In genomic region chr18:47882641-47883040, GRCh38 we compare ENCODE assay signal across 29 cellular contexts. TPM values are rescaled to one million over a fixed set of nuclear protein-coding genes. Genes with fewer than 3 reads are reported as not detected.
DNase-seq lines count a peak whose midpoint lies in the region; ATAC-seq, FAIRE-seq and TF ChIP-seq lines count a peak whose summit lies in the region.
"Had no signal": no experiment of that assay in that cellular context is flagged by ENCODE, and none has a peak within 500 bp of the region (broad histone marks: within the 10 kb centered on the region; RNA-seq: fewer than 3 reads in every experiment).

No MANE protein-coding gene starts in this region.

- TF ChIP-seq CTCF in A549 (IDR thresholded peaks at IDR 0.05): no peak
- no peak for TF ChIP-seq CTCF in mammary epithelial cell (conservative IDR thresholded peaks at IDR 0.05 in 1 of 2, IDR thresholded peaks at IDR 0.05 in 1 of 2; ENCODE audit: extremely low read depth in 1 of 2, insufficient read depth in 1 of 2, low read depth in 1 of 2, low read length in 2 of 2)
- TF ChIP-seq CTCF in fibroblast of villous mesenchyme (IDR thresholded peaks at IDR 0.05; ENCODE audit: insufficient read depth, low read depth, low read length): no peak
- no peak for TF ChIP-seq CTCF in endothelial cell (IDR thresholded peaks at IDR 0.05; ENCODE audit: unreplicated experiment)
- TF ChIP-seq CTCF in sigmoid colon (IDR thresholded peaks at IDR 0.05): no peak

- intact Hi-C loops in mammary epithelial cell (cut with micrococcal nuclease): loop anchor here (5.0 kb wide), 1 partner anchor 45 kb away; no protein-coding TSS in a partner anchor
- intact Hi-C loops in sigmoid colon (cut with DNase I): no loop called here

- no peak overlapping the region for H3K9ac ChIP-seq in mammary epithelial cell (ENCODE audit: insufficient read depth, low read length)
- H3K9ac ChIP-seq: SK-N-SH had no signal

- no peak for TF ChIP-seq RAD21 in A549 (conservative IDR thresholded peaks at IDR 0.05 in 1 of 2, IDR thresholded peaks at IDR 0.05 in 1 of 2)

- no peak overlapping the region for H3K27ac Mint-ChIP-seq in endothelial cell (ENCODE audit: unreplicated experiment)
- H3K27ac Mint-ChIP-seq: activated CD8-positive, alpha-beta T cell treated with anti-CD3 and anti-CD28 coated beads for 36 hours; activated naive CD8-positive, alpha-beta T cell; activated T-helper 2 cell treated with anti-CD3 and anti-CD28 coated beads, Interferon-gamma antibody, Interleukin-2, Interleukin-4, amounts not matched to agents 10 μg/mL and 5 μg/mL and 100 μg/mL, durations not matched to agents 14 hours and 24 hours and 36 hours; stimulated activated naive CD8-positive, alpha-beta T cell treated with anti-CD3 and anti-CD28 coated beads, Interleukin-15, Interleukin-2, amounts not matched to agents 100 ng/mL and 50 ng/mL, for 24 hours; T-helper 1 cell treated with Interleukin-12 subunit alpha and Interleukin-12 subunit beta and Interleukin-4 antibody, amounts not matched to agents 30 μg/mL and 1 μg/mL, for 36 hours had no signal

- no peak for ATAC-seq in A549
- ATAC-seq: activated CD8-positive, alpha-beta T cell treated with anti-CD3 and anti-CD28 coated beads for 36 hours; heart left ventricle had no signal

- H3K79me2 ChIP-seq in mammary epithelial cell (ENCODE audit: insufficient read depth, low read length): peaks cover 76% of the 10 kb centered on the region

- dilution Hi-C loops in mammary epithelial cell (cut with HindIII; ENCODE audit: low sequenced_read_pairs): no loop called here

- no TSS peak for BruUV-seq in mammary epithelial cell (replicated peaks; lab: Mats Ljungman, UMichigan)

- H4K20me1 ChIP-seq in mammary epithelial cell (ENCODE audit: insufficient read depth, low read length): no peaks in the 10 kb centered on the region

- H3K9me3 ChIP-seq in A549: no peaks in the 10 kb centered on the region
- no peaks in the 10 kb centered on the region for H3K9me3 ChIP-seq in mammary epithelial cell (replicated peaks; ENCODE audit: insufficient read depth, low read length)
- H3K9me3 ChIP-seq in sigmoid colon: no peaks in the 10 kb centered on the region
- H3K9me3 ChIP-seq: ascending aorta, HAP-1, heart left ventricle, SK-N-SH, thyroid gland, vagina had no signal

- POLR2A ChIA-PET in A549 (lab: Yijun Ruan, JAX): no interaction called here

- H2AFZ ChIP-seq in mammary epithelial cell (ENCODE audit: low read depth, low read length): no peak overlapping the region

- H3K27me3 ChIP-seq in mammary epithelial cell (ENCODE audit: insufficient read depth, low read length) (no peaks in the 10 kb centered on the region), sigmoid colon (no peaks in the 10 kb centered on the region)
- H3K27me3 ChIP-seq: ascending aorta, dorsolateral prefrontal cortex, foreskin keratinocyte, heart left ventricle, thyroid gland, vagina had no signal

- H3K27me3 Mint-ChIP-seq in endothelial cell (ENCODE audit: unreplicated experiment): no peaks in the 10 kb centered on the region
- H3K27me3 Mint-ChIP-seq: activated CD8-positive, alpha-beta T cell treated with anti-CD3 and anti-CD28 coated beads for 36 hours; activated naive CD8-positive, alpha-beta T cell; central memory CD8-positive, alpha-beta T cell; stimulated activated naive CD8-positive, alpha-beta T cell treated with anti-CD3 and anti-CD28 coated beads, Interleukin-15, Interleukin-2, amounts not matched to agents 100 ng/mL and 50 ng/mL, for 24 hours had no signal

- DNase-seq in A549 (ENCODE audit: low read depth in 1 of 2, low spot score in 1 of 2) (no peak), HCEC 1CT (peak; percentile 71), mammary epithelial cell (peak; percentile 36), fibroblast of villous mesenchyme (ENCODE audit: low read depth) (peak; percentile 44), NCI-H748 (lab: John Stamatoyannopoulos, UW; ENCODE audit: unreplicated experiment) (no peak), endothelial cell (ENCODE audit: low spot score) (no peak), AG08396 (ENCODE audit: low spot score) (no peak), sigmoid colon (no peak)
- DNase-seq: activated CD8-positive, alpha-beta T cell treated with anti-CD3 and anti-CD28 coated beads for 36 hours; DMS53; dorsolateral prefrontal cortex; foreskin keratinocyte; heart left ventricle; kidney glomerular epithelial cell; MM.1S; NCI-H1436; NCI-H82; posterior cingulate gyrus; SK-N-SH; thyroid gland had no signal

- H3K4me1 ChIP-seq in A549 (peaks cover 79% of the 10 kb centered on the region), mammary epithelial cell (ENCODE audit: insufficient read depth, low read length) (peaks cover 25% of the 10 kb centered on the region), sigmoid colon (peaks cover 0 to 11% (median 10%) of the 10 kb centered on the region in 4 donors)
- H3K4me1 ChIP-seq: HAP-1 had no signal

- H3K4me2 ChIP-seq in A549: peak overlapping the region; percentile 39
- no peak overlapping the region for H3K4me2 ChIP-seq in mammary epithelial cell (ENCODE audit: insufficient read depth, low read depth, low read length)
- H3K4me2 ChIP-seq: SK-N-SH had no signal

- H3K27ac ChIP-seq in A549 (peak overlapping the region; percentile 61 to 80; a peak in 5 of 6 replicates), mammary epithelial cell (ENCODE audit: insufficient read depth, low read depth, low read length) (no peak overlapping the region), sigmoid colon (no peak overlapping the region)
- H3K27ac ChIP-seq: ascending aorta, dorsolateral prefrontal cortex, foreskin keratinocyte, heart left ventricle, thyroid gland, vagina had no signal

- H3K9me3 Mint-ChIP-seq in endothelial cell (ENCODE audit: unreplicated experiment): no peaks in the 10 kb centered on the region
- H3K9me3 Mint-ChIP-seq: activated CD8-positive, alpha-beta T cell treated with anti-CD3 and anti-CD28 coated beads for 36 hours; central memory CD8-positive, alpha-beta T cell; neural crest cell; T-helper 1 cell treated with Interleukin-12 subunit alpha and Interleukin-12 subunit beta and Interleukin-4 antibody, amounts not matched to agents 30 μg/mL and 1 μg/mL, for 36 hours had no signal

- no peak overlapping the region for H3K4me3 ChIP-seq in A549
- H3K4me3 ChIP-seq in mammary epithelial cell (replicated peaks in 1 of 3; ENCODE audit: insufficient read depth in 1 of 3, low read depth in 2 of 3, low read length in 3 of 3): no peak overlapping the region
- H3K4me3 ChIP-seq in fibroblast of villous mesenchyme (ENCODE audit: low read depth, low read length): no peak overlapping the region
- no peak overlapping the region for H3K4me3 ChIP-seq in sigmoid colon
- H3K4me3 ChIP-seq: ascending aorta, dorsolateral prefrontal cortex, HAP-1, heart left ventricle, thyroid gland, vagina had no signal

- no peak for FAIRE-seq in A549 (lab: Jason Lieb, UNC)

- H3K36me3 ChIP-seq in mammary epithelial cell (ENCODE audit: insufficient read depth, low read length) (peaks cover 8% of the 10 kb centered on the region), sigmoid colon (peaks cover 0 to 9% (median 3%) of the 10 kb centered on the region in 4 donors)
- H3K36me3 ChIP-seq: thyroid gland, vagina had no signal

- CTCF ChIA-PET in A549 (lab: Yijun Ruan, JAX): no interaction called here
- CTCF ChIA-PET in mammary epithelial cell (lab: Charles Lee; ENCODE audit: low non-redundant PET): no interaction called here

- in situ Hi-C loops in mammary epithelial cell (cut with MboI; ENCODE audit: low sequenced_read_pairs in 2 of 2): no loop called here

- peaks cover 12% of the 10 kb centered on the region for H3K36me3 Mint-ChIP-seq in endothelial cell (ENCODE audit: low read depth, unreplicated experiment)

- TF ChIP-seq EP300 in A549 (IDR thresholded peaks at IDR 0.05) (no peak), sigmoid colon (IDR thresholded peaks at IDR 0.05) (no peak)

- peaks cover 2% of the 10 kb centered on the region for H3K4me1 Mint-ChIP-seq in endothelial cell (ENCODE audit: unreplicated experiment)

- no peak overlapping the region for H3K4me3 Mint-ChIP-seq in endothelial cell (ENCODE audit: unreplicated experiment)
- H3K4me3 Mint-ChIP-seq: activated CD8-positive, alpha-beta T cell treated with anti-CD3 and anti-CD28 coated beads for 36 hours; activated naive CD8-positive, alpha-beta T cell; central memory CD8-positive, alpha-beta T cell; neural crest cell; stimulated activated naive CD8-positive, alpha-beta T cell treated with anti-CD3 and anti-CD28 coated beads, Interleukin-15, Interleukin-2, amounts not matched to agents 100 ng/mL and 50 ng/mL, for 24 hours; T-helper 1 cell treated with Interleukin-12 subunit alpha and Interleukin-12 subunit beta and Interleukin-4 antibody, amounts not matched to agents 30 μg/mL and 1 μg/mL, for 36 hours had no signal

- 95% methylated on average over 1 of the region's 1 CpG for WGBS in A549 (ENCODE audit: missing lambda C conversion rate)
- 100% methylated on average over 1 of the region's 1 CpG for WGBS in mammary epithelial cell (ENCODE audit: low coverage, missing lambda C conversion rate)
- WGBS in sigmoid colon, 2 donors: 96% methylated on average over 1 of the region's 1 CpG

- TF ChIP-seq POLR2A in A549 (IDR thresholded peaks at IDR 0.05; ENCODE audit: low read length) (no peak), sigmoid colon (IDR thresholded peaks at IDR 0.05) (no peak)

TF ChIP-seq in A549, 52 proteins besides CTCF, POLR2A, EP300 and RAD21 (continues in another document):
- TF ChIP-seq BCL3 (IDR thresholded peaks at IDR 0.05) (no peak), BHLHE40 (IDR thresholded peaks at IDR 0.05; ENCODE audit: low read depth, low read length) (no peak), CBX2 (IDR thresholded peaks at IDR 0.05; ENCODE audit: borderline replicate concordance, low read depth) (no peak)

RNA-seq across cellular contexts. Expression of gene SMAD2, which starts 47.8 kb away (rescaled TPM):
- polyA plus RNA-seq in A549 (2011; rRNA removed) (217 and 229 TPM in 2 replicates), A549 (2017; fragmentation: RNase III; extraction: RNeasy Plus Mini Kit Qiagen cat#74134 plus additional on column Dnase treatment) (121 to 133 TPM (median 131 TPM) in 3 replicates), mammary epithelial cell (56.9 TPM), sigmoid colon (10 to 100 TPM; 40.1 to 62.9 (median 58.9) TPM)
- 42.4 TPM in 2 replicates for polyA plus RNA-seq in A549 (2012; cell fraction: cytosol; rRNA removed)
- 17.1 and 25.1 TPM in 2 replicates for polyA plus RNA-seq in A549 (2012; cell fraction: nucleus; rRNA removed)
- 204 and 226 TPM in 2 replicates for polyA minus RNA-seq in A549 (2011; rRNA and poly(A)+ RNA removed)
- total RNA-seq in mammary epithelial cell (100 to 1,000 TPM in 1 of 2 donors, 10 to 100 TPM in 1; 79.4 to 128 TPM), fibroblast of villous mesenchyme (33.2 and 36.3 TPM in 2 replicates), endothelial cell (ENCODE audit: unreplicated experiment) (150 TPM), sigmoid colon (100 to 1,000 TPM in 1 of 4 donors, 10 to 100 TPM in 3; 34.1 to 101 (median 45.5) TPM)
- polyA minus RNA-seq in mammary epithelial cell: 102 TPM

Comparison
In these comparisons a context has a peak if more than half of its experiments do, and no peak if none do; other contexts are left out.
1. DNase-seq: peak in HCEC 1CT (single experiment), mammary epithelial cell (single experiment) and fibroblast of villous mesenchyme (single experiment); none in A549 (0 of 2), NCI-H748 (single experiment), endothelial cell (single experiment), AG08396 (single experiment) and sigmoid colon (single experiment).
2. H3K27ac ChIP-seq: peak in A549 (2 of 2); none in mammary epithelial cell (single experiment) and sigmoid colon (0 of 4).